In genomic region chr16:19876501-19877059, GRCh38 we compare ENCODE assay signal across 18 cellular contexts. TPM values are rescaled to one million over a fixed set of nuclear protein-coding genes. Genes with fewer than 3 reads are reported as not detected.
DNase-seq lines count a peak whose midpoint lies in the region; ATAC-seq and TF ChIP-seq lines count a peak whose summit lies in the region.
"Had no signal": no experiment of that assay in that cellular context is flagged by ENCODE, and none has a peak within 500 bp of the region (broad histone marks: within the 10 kb centered on the region; RNA-seq: fewer than 3 reads in every experiment).

No MANE protein-coding gene starts in this region.

- no peak overlapping the region for H2BK120ac ChIP-seq in H9 (ENCODE audit: low read depth, low read length, poor library complexity, severe bottlenecking)

- H3K27ac Mint-ChIP-seq in H9 = peak overlapping the region; percentile 37 to 93 (median 67); a peak in 5 of 7 replicates
- peak overlapping the region; percentile 1 to 93 (median 67) for H3K27ac Mint-ChIP-seq in brain
- H3K27ac Mint-ChIP-seq: activated CD4-positive, alpha-beta memory T cell treated with anti-CD3 and anti-CD28 coated beads, Interleukin-2, amount 10 ng/mL, durations not matched to agents 7 days and 5 days had no signal

- H3K4ac ChIP-seq in H9 (ENCODE audit: low read depth, low read length) = no peak overlapping the region

- peaks cover 14% of the 10 kb centered on the region for H3K79me1 ChIP-seq in H9 (ENCODE audit: insufficient read depth, low read depth, low read length, poor library complexity, severe bottlenecking)

- DNase-seq in H9 (peak; percentile 52), heart right ventricle (peak in 1 of 2 donors; percentile 83), gastrocnemius medialis (peak; percentile 68 to 69), MG63 (no peak), lower leg skin (ENCODE audit: low spot score in 2 of 2) (no peak)
- DNase-seq: activated CD4-positive, alpha-beta memory T cell treated with anti-CD3 and anti-CD28 coated beads, Interleukin-2, amount 10 ng/mL, durations not matched to agents 7 days and 5 days; activated CD4-positive, CD25-positive, alpha-beta regulatory T cell; activated naive CD4-positive, alpha-beta T cell treated with Interleukin-2 at 50 U/mL for 16 hours; cerebellar nuclear complex; DMS 273 treated with DMSO at 0.1 percent for 48 hours; GOT3; occipital lobe; T-helper 9 cell had no signal

- H3K27ac ChIP-seq in H9 (ENCODE audit: insufficient read length, low read depth, low read length) (no peak overlapping the region), heart right ventricle (peak overlapping the region; percentile 8 to 97 (median 69)), gastrocnemius medialis (peak overlapping the region; percentile 86 to 99 (median 98))
- H3K27ac ChIP-seq: KMS-11, thoracic aorta had no signal

- no peak overlapping the region for H3K9ac ChIP-seq in H9 (ENCODE audit: extremely low read depth, insufficient read length, low read length)
- H3K9ac ChIP-seq: KMS-11 had no signal

- no peak overlapping the region for H2BK15ac ChIP-seq in H9 (ENCODE audit: low read depth, low read length)

- intact Hi-C loops in heart right ventricle (cut with DNase I) (loop anchor here in 2 of 10 donors (5.0 to 10.0 kb wide), 2 partner anchors 74 to 112 kb away; no protein-coding TSS in a partner anchor), gastrocnemius medialis (cut with DNase I; ENCODE audit: low total_unique reads) (loop anchor here (5.0 kb wide), 1 partner anchor 1026 kb away; the partner anchor contains the start of genes DCUN1D3 and LYRM1), lower leg skin (cut with DNase I; ENCODE audit: low total_unique reads) (no loop called here)

- H3K9me3 ChIP-seq in H9 (ENCODE audit: control insufficient read depth, low read depth, low read length) (no peaks in the 10 kb centered on the region), heart right ventricle (no peaks in the 10 kb centered on the region), gastrocnemius medialis (no peaks in the 10 kb centered on the region), MG63 (no peaks in the 10 kb centered on the region)
- H3K9me3 ChIP-seq: thoracic aorta had no signal

- H3K9me3 Mint-ChIP-seq in H9 (peaks cover 0 to 3% of the 10 kb centered on the region in 2 experiments; a peak in 1 of 5 replicates), brain (peaks cover 0 to 7% (median 3%) of the 10 kb centered on the region in 5 experiments)
- H3K9me3 Mint-ChIP-seq: activated CD4-positive, alpha-beta memory T cell treated with anti-CD3 and anti-CD28 coated beads, Interleukin-2, amount 10 ng/mL, durations not matched to agents 7 days and 5 days had no signal

- H3K56ac ChIP-seq in H9 (ENCODE audit: insufficient read length, low read depth, low read length) = no peak overlapping the region

- H4K8ac ChIP-seq in H9 (replicated peaks; ENCODE audit: insufficient read length, low read depth, low read length) = no peak overlapping the region

- no peak overlapping the region for H3K4me3 ChIP-seq in heart right ventricle
- H3K4me3 ChIP-seq in gastrocnemius medialis = no peak overlapping the region
- H3K4me3 ChIP-seq in MG63 = no peak overlapping the region
- no peak overlapping the region for H3K4me3 ChIP-seq in lower leg skin (ENCODE audit: low read depth, poor library complexity, severe bottlenecking)
- H3K4me3 ChIP-seq: thoracic aorta had no signal

- in situ Hi-C loops in gastrocnemius medialis (cut with MboI; ENCODE audit: low sequenced_read_pairs in 4 of 4) = loop anchor here in 2 of 4 donors (10.0 to 25.0 kb wide), 2 partner anchors 172 to 189 kb away; no protein-coding TSS in a partner anchor

- H3K4me1 Mint-ChIP-seq in H9 (peaks cover 52 to 65% of the 10 kb centered on the region in 2 experiments), brain (peaks cover 72% of the 10 kb centered on the region)
- H3K4me1 Mint-ChIP-seq: activated CD4-positive, alpha-beta memory T cell treated with anti-CD3 and anti-CD28 coated beads, Interleukin-2, amount 10 ng/mL, durations not matched to agents 7 days and 5 days had no signal

- H3K23ac ChIP-seq in H9 (ENCODE audit: insufficient read length, low read depth, low read length) = no peak overlapping the region

- H3K23me2 ChIP-seq in H9 (ENCODE audit: insufficient read length, low read depth, low read length, poor library complexity, severe bottlenecking) = no peaks in the 10 kb centered on the region

- H2BK5ac ChIP-seq in H9 (ENCODE audit: insufficient read length, low read length) = no peak overlapping the region

- WGBS in H9 (ENCODE audit: extremely low coverage, insufficient read length, low lambda C conversion rate) = no CpG with 5 or more reads among the region's 10 CpGs
- 50 to 64% methylated on average over 10 of the region's 10 CpGs for WGBS in heart right ventricle, 2 donors
- 84 to 87% methylated on average over 9 of the region's 10 CpGs for WGBS in lower leg skin, 2 donors

- no peak overlapping the region for H3K4me2 ChIP-seq in H9 (ENCODE audit: insufficient read depth, insufficient read length, low read length)
- H3K4me2 ChIP-seq: KMS-11 had no signal

- no peaks in the 10 kb centered on the region for H4K20me1 ChIP-seq in H9 (ENCODE audit: control insufficient read depth, insufficient read depth, insufficient read length)

- H3K4me1 ChIP-seq in H9 (ENCODE audit: insufficient read depth, low read length) (peaks cover 8% of the 10 kb centered on the region), heart right ventricle (peaks cover 18 to 90% (median 69%) of the 10 kb centered on the region in 9 donors), gastrocnemius medialis (peaks cover 50 to 83% of the 10 kb centered on the region in 2 donors)

- H3K36me3 Mint-ChIP-seq in H9 (ENCODE audit: insufficient read depth in 1 of 3, low read depth in 3 of 3) (peaks cover 33 to 70% (median 60%) of the 10 kb centered on the region in 3 experiments), brain (peaks cover 51% of the 10 kb centered on the region)

- H3K27me3 Mint-ChIP-seq in H9 (ENCODE audit: low read depth) (no peaks in the 10 kb centered on the region), brain (peaks cover 3% of the 10 kb centered on the region)

- H3K79me2 ChIP-seq in H9 (ENCODE audit: insufficient read depth, low read length) = peaks cover 40% of the 10 kb centered on the region; the same call in 1 of the 2 replicates

- no peak for TF ChIP-seq CTCF in H9 (conservative IDR thresholded peaks at IDR 0.05)
- TF ChIP-seq CTCF in brain (conservative IDR thresholded peaks at IDR 0.05) = no peak
- TF ChIP-seq CTCF in heart right ventricle (IDR thresholded peaks at IDR 0.05) = no peak
- TF ChIP-seq CTCF in gastrocnemius medialis (IDR thresholded peaks at IDR 0.05 in 4 of 5, conservative IDR thresholded peaks at IDR 0.05 in 1 of 5) = no peak
- no peak for TF ChIP-seq CTCF in lower leg skin (IDR thresholded peaks at IDR 0.05)

- peak overlapping the region; percentile 12 for H4K91ac ChIP-seq in H9 (ENCODE audit: insufficient read length, low read depth, low read length)

- no peak overlapping the region for H2AK5ac ChIP-seq in H9 (ENCODE audit: insufficient read length, low read length)

- no peak overlapping the region for H2BK12ac ChIP-seq in H9 (ENCODE audit: insufficient read length, low read depth, low read length)

- H3K27me3 ChIP-seq in H9 (ENCODE audit: insufficient read depth, low read length) (no peaks in the 10 kb centered on the region), heart right ventricle (no peaks in the 10 kb centered on the region), gastrocnemius medialis (no peaks in the 10 kb centered on the region), MG63 (no peaks in the 10 kb centered on the region)

- H4K5ac ChIP-seq in H9 (ENCODE audit: insufficient read length, low read depth, low read length) = no peak overlapping the region

- H3K36me3 ChIP-seq in heart right ventricle (peaks cover 0 to 47% (median 9%) of the 10 kb centered on the region in 9 donors), gastrocnemius medialis (peaks cover 0 to 11% of the 10 kb centered on the region in 2 donors), MG63 (no peaks in the 10 kb centered on the region)

- H3T11ph ChIP-seq in H9 (ENCODE audit: low read length) = no peak overlapping the region

- H2AFZ ChIP-seq in H9 (ENCODE audit: low read length) = no peak overlapping the region

- ATAC-seq in heart right ventricle = peak in 7 of 8 donors; percentile 51 to 80 (median 64)
- ATAC-seq in gastrocnemius medialis = peak; percentile 65 to 70
- no peak for ATAC-seq in GM21576 (IDR thresholded peaks at IDR 0.05; ENCODE audit: unreplicated experiment)
- ATAC-seq in HG03521 (IDR thresholded peaks at IDR 0.05; ENCODE audit: unreplicated experiment) = no peak

- H3K18ac ChIP-seq in H9 (ENCODE audit: insufficient read length, low read depth, low read length) = no peak overlapping the region

- no peak overlapping the region for H2BK20ac ChIP-seq in H9 (ENCODE audit: low read depth, low read length, poor library complexity, severe bottlenecking)

- H3K14ac ChIP-seq in H9 (ENCODE audit: insufficient read depth, low read length) = no peak overlapping the region

- TF ChIP-seq POLR2A in gastrocnemius medialis (IDR thresholded peaks at IDR 0.05) (no peak), lower leg skin (IDR thresholded peaks at IDR 0.05) (no peak)

- H3K4me3 Mint-ChIP-seq in H9 (peak overlapping the region; percentile 15 to 61; a peak in 2 of 5 replicates), brain (peak overlapping the region in 1 of 5 experiments; percentile 24)
- H3K4me3 Mint-ChIP-seq: activated CD4-positive, alpha-beta memory T cell treated with anti-CD3 and anti-CD28 coated beads, Interleukin-2, amount 10 ng/mL, durations not matched to agents 7 days and 5 days had no signal

RNA-seq across cellular contexts. Expression of gene GPRC5B, which starts 8.1 kb away (rescaled TPM):
- total RNA-seq in H9 (2021) (137 and 138 TPM in 2 replicates), heart right ventricle (10 to 100 TPM; 53.4 to 82.4 (median 69.4) TPM), gastrocnemius medialis (10 to 100 TPM; 41.9 to 89.2 (median 71.3) TPM), lower leg skin (10 to 100 TPM in 2 of 4 donors, 1 to 10 TPM in 2; 5.0 to 16.6 (median 9.5) TPM)
- polyA plus RNA-seq in brain (ENCODE audit: insufficient read depth, low read depth, low replicate concordance) (351 TPM), heart right ventricle (100 to 1,000 TPM in 1 of 2 donors, 10 to 100 TPM in 1; 24.1 to 208 TPM)
- total RNA-seq in MG63 (2014; rRNA removed; shearing (Covaris generic); ENCODE audit: low replicate concordance) = 5.3 and 6.4 TPM in 2 replicates

Comparison
In these comparisons a context has a peak if more than half of its experiments do, and no peak if none do; other contexts are left out.
1. DNase-seq: peak in H9 (single experiment) and gastrocnemius medialis (2 of 2); none in MG63 (single experiment) and lower leg skin (0 of 2).
2. ATAC-seq: peak in heart right ventricle (7 of 8) and gastrocnemius medialis (2 of 2); none in GM21576 (single experiment) and HG03521 (single experiment).